In genomic region chr16:30091474-30092372, GRCh38 we compare ENCODE assay signal across 1 cellular context.
A peak's percentile ranks its signal among the peaks of the same experiment; 100 is the strongest.
TF ChIP-seq lines count a peak whose summit lies in the region.

TSS of gene TBX6 (minus strand) at chr16:30091924. CDS start at chr16:30091193, 731 bp downstream.

TF ChIP-seq in HepG2, 621 proteins besides CTCF, POLR2A, EP300 and RAD21 (continued from another document and continues in another):
- TF ChIP-seq ZBTB25 (CRISPR knock-in tag; IDR thresholded peaks at IDR 0.05) (no peak; the same call in 1 of the 2 replicates), ZNF546 (CRISPR knock-in tag; conservative IDR thresholded peaks at IDR 0.05) (0 out of 2 replicates have a peak, but pooled peaks have one; percentile 16), ZNF335 (CRISPR knock-in tag; IDR thresholded peaks at IDR 0.05) (no peak), ZNF180 (CRISPR knock-in tag; IDR thresholded peaks at IDR 0.05; ENCODE audit: borderline replicate concordance, low read depth) (peak; percentile 85; the same call in 1 of the 2 replicates), RFX3 (CRISPR knock-in tag; IDR thresholded peaks at IDR 0.05) (no peak), TFDP1 (CRISPR knock-in tag; IDR thresholded peaks at IDR 0.05; ENCODE audit: borderline replicate concordance) (peak; percentile 83; the same call in 1 of the 2 replicates), HNF4A (CRISPR knock-in tag; IDR thresholded peaks at IDR 0.05) (no peak; the same call in 1 of the 2 replicates), ZNF562 (CRISPR knock-in tag; IDR thresholded peaks at IDR 0.05; ENCODE audit: borderline replicate concordance) (no peak), ZNF644 (CRISPR knock-in tag; IDR thresholded peaks at IDR 0.05; ENCODE audit: low read depth) (no peak), ZNF616 (CRISPR knock-in tag; IDR thresholded peaks at IDR 0.05; ENCODE audit: low read depth) (no peak; the same call in 1 of the 2 replicates), ZNF503 (CRISPR knock-in tag; IDR thresholded peaks at IDR 0.05) (peak; percentile 13; the same call in 1 of the 2 replicates), RNF219 (CRISPR knock-in tag; IDR thresholded peaks at IDR 0.05) (0 out of 2 replicates have a peak, but pooled peaks have one; percentile 78), DZIP1 (CRISPR knock-in tag; IDR thresholded peaks at IDR 0.05) (no peak), CBX5 (CRISPR knock-in tag; IDR thresholded peaks at IDR 0.05; ENCODE audit: borderline replicate concordance) (no peak), ZNF773 (CRISPR knock-in tag; IDR thresholded peaks at IDR 0.05; ENCODE audit: borderline replicate concordance) (peak; percentile 79; the same call in 1 of the 2 replicates), ZNF766 (CRISPR knock-in tag; IDR thresholded peaks at IDR 0.05; ENCODE audit: borderline replicate concordance) (peak; percentile 78; the same call in 1 of the 2 replicates), USF2 (IDR thresholded peaks at IDR 0.05; ENCODE audit: low read depth, low read length) (no peak), USF2 (CRISPR knock-in tag; IDR thresholded peaks at IDR 0.05; ENCODE audit: borderline replicate concordance) (no peak), KDM6A (CRISPR knock-in tag; IDR thresholded peaks at IDR 0.05; ENCODE audit: low read depth) (no peak), RARG (CRISPR knock-in tag; IDR thresholded peaks at IDR 0.05; ENCODE audit: low read depth) (0 out of 2 replicates have a peak, but pooled peaks have one; percentile 17), ZNF3 (CRISPR knock-in tag; IDR thresholded peaks at IDR 0.05) (no peak), FOXO1 (CRISPR knock-in tag; IDR thresholded peaks at IDR 0.05) (no peak), GATA4 (IDR thresholded peaks at IDR 0.05; ENCODE audit: borderline replicate concordance, low read depth) (no peak), BRD4 (CRISPR knock-in tag; IDR thresholded peaks at IDR 0.05) (peak; percentile 84), GATAD1 (CRISPR knock-in tag; IDR thresholded peaks at IDR 0.05) (peak; percentile 83), ARID2 (CRISPR knock-in tag; IDR thresholded peaks at IDR 0.05; ENCODE audit: borderline replicate concordance) (no peak), AGO2 (optimal IDR thresholded peaks at IDR 0.05; ENCODE audit: low read depth, low read length) (peak; percentile 85), KIAA2018 (CRISPR knock-in tag; IDR thresholded peaks at IDR 0.05; ENCODE audit: borderline replicate concordance) (no peak), NR1H2 (CRISPR knock-in tag; IDR thresholded peaks at IDR 0.05; ENCODE audit: borderline replicate concordance, low read depth) (no peak), NONO (IDR thresholded peaks at IDR 0.05) (no peak), NONO (CRISPR knock-in tag; conservative IDR thresholded peaks at IDR 0.05) (peak; percentile 77), ZNF512B (CRISPR knock-in tag; IDR thresholded peaks at IDR 0.05; ENCODE audit: borderline replicate concordance) (no peak), SYNCRIP (IDR thresholded peaks at IDR 0.05; ENCODE audit: insufficient read depth, low read depth, low read length) (no peak), MZF1 (CRISPR knock-in tag; IDR thresholded peaks at IDR 0.05; ENCODE audit: borderline replicate concordance) (no peak), ZNF446 (CRISPR knock-in tag; IDR thresholded peaks at IDR 0.05) (0 out of 2 replicates have a peak, but pooled peaks have one; percentile 28)
